ENCODE assay signal across 7 cellular contexts in genomic region chr2:182715896-182716664, GRCh38. TPM values are rescaled to one million over a fixed set of nuclear protein-coding genes. Genes with fewer than 3 reads are reported as not detected.
DNase-seq lines count a peak whose midpoint lies in the region; ATAC-seq, FAIRE-seq and TF ChIP-seq lines count a peak whose summit lies in the region.

Gene DNAJC10, plus strand, starts transcription at chr2:182716257. Its CDS starts 1,830 bp downstream, at chr2:182718087.

- H4K20me1 ChIP-seq in astrocyte (ENCODE audit: insufficient read depth, low read length) = no peaks in the 10 kb centered on the region

- no peaks in the 10 kb centered on the region for H3K27me3 ChIP-seq in astrocyte (ENCODE audit: insufficient read depth, low read length)

- no peak within 1 kb of the TSS for H3K27ac Mint-ChIP-seq in astrocyte (ENCODE audit: unreplicated experiment)

- no peaks in the 10 kb centered on the region for H3K36me3 Mint-ChIP-seq in astrocyte (ENCODE audit: low read depth, unreplicated experiment)

- peak; percentile 89 for ATAC-seq in GM18498 (IDR thresholded peaks at IDR 0.05; ENCODE audit: unreplicated experiment)
- peak; percentile 84 for ATAC-seq in HG02852 (IDR thresholded peaks at IDR 0.05; ENCODE audit: unreplicated experiment)

- peak within 1 kb of the TSS; percentile 100 for H3K4me2 ChIP-seq in astrocyte (ENCODE audit: low read length)

- no peak for TF ChIP-seq CTCF in astrocyte (IDR thresholded peaks at IDR 0.05; ENCODE audit: insufficient read depth, low read depth, low read length)

- no peaks in the 10 kb centered on the region for H3K9me3 Mint-ChIP-seq in astrocyte (ENCODE audit: unreplicated experiment)

- H3K9ac ChIP-seq in astrocyte (ENCODE audit: low read length) = peak within 1 kb of the TSS; percentile 96

- peak within 1 kb of the TSS; percentile 99 for H3K4me3 ChIP-seq in astrocyte (ENCODE audit: insufficient read depth, low read depth, low read length)

- H3K79me2 ChIP-seq in astrocyte (ENCODE audit: insufficient read depth, low read length) = peaks cover 26% of the 10 kb centered on the region

- no peak for FAIRE-seq in astrocyte (lab: Jason Lieb, UNC)

- H2AFZ ChIP-seq in astrocyte (ENCODE audit: low read depth, low read length) = peak within 1 kb of the TSS; percentile 97

- H3K4me1 ChIP-seq in astrocyte (ENCODE audit: insufficient read depth, low read length) = peaks cover 15% of the 10 kb centered on the region

- H3K4me3 Mint-ChIP-seq in astrocyte (ENCODE audit: unreplicated experiment) = no peak within 1 kb of the TSS

- peaks cover 12% of the 10 kb centered on the region for H3K36me3 ChIP-seq in astrocyte (ENCODE audit: insufficient read depth, low read length)

- H3K9me3 ChIP-seq in astrocyte (ENCODE audit: insufficient read depth, low read depth, low read length) = no peaks in the 10 kb centered on the region

- DNase-seq in NCI-H1436 treated with DMSO at 0.1 percent for 48 hours (lab: John Stamatoyannopoulos, UW) (peak; percentile 42), astrocyte (ENCODE audit: low read depth) (peak; percentile 86), hepatic stellate cell (ENCODE audit: low spot score) (peak; percentile 79), renal cortical epithelial cell (ENCODE audit: low read depth) (peak; percentile 82)

- H3K27me3 Mint-ChIP-seq in astrocyte (ENCODE audit: low read depth, unreplicated experiment) = no peaks in the 10 kb centered on the region

- intact Hi-C loops in T-helper 2 cell treated with Interferon-gamma antibody and Interleukin-4, amounts not matched to agents 100 ng/mL and 5 ng/mL, for 36 hours (cut with micrococcal nuclease) = loop anchor here (1.0 to 5.0 kb wide), 6 partner anchors 49 to 824 kb away; partner anchors contain the start of genes DUSP19 and NUP35

- peak within 1 kb of the TSS; percentile 82 for H3K27ac ChIP-seq in astrocyte (ENCODE audit: low read depth, low read length)

- peaks cover 11% of the 10 kb centered on the region for H3K4me1 Mint-ChIP-seq in astrocyte (ENCODE audit: low read depth, unreplicated experiment)

RNA-seq across cellular contexts. Expression of gene DNAJC10, which starts in this region (rescaled TPM):
- 47.9 and 48.8 TPM in 2 replicates for total RNA-seq in T-helper 2 cell treated with Interferon-gamma antibody and Interleukin-4, amounts not matched to agents 100 ng/mL and 5 ng/mL, for 36 hours
- total RNA-seq in astrocyte (166 and 169 TPM in 2 replicates), renal cortical epithelial cell (202 and 254 TPM in 2 replicates)

Comparison
In these comparisons a context has a peak if more than half of its experiments do, and no peak if none do; other contexts are left out.
1. Peak in every context shown above with its lines: DNase-seq, ATAC-seq, H3K4me3 ChIP-seq and H3K27ac ChIP-seq.